ENCODE assay signal across 10 cellular contexts in genomic region chr19:29285878-29286277, GRCh38.
DNase-seq lines count a peak whose midpoint lies in the region; ATAC-seq, FAIRE-seq and TF ChIP-seq lines count a peak whose summit lies in the region.
"Had no signal": no experiment of that assay in that cellular context is flagged by ENCODE, and none has a peak within 500 bp of the region (broad histone marks: within the 10 kb centered on the region; RNA-seq: fewer than 3 reads in every experiment).

No MANE protein-coding gene starts in this region.

- no peak overlapping the region for H2BK12ac ChIP-seq in neuronal stem cell (ENCODE audit: low read length)

- no peaks in the 10 kb centered on the region for H4K20me1 ChIP-seq in K562 (replicated peaks; ENCODE audit: control insufficient read depth, insufficient read depth, low read length)

- H3K4me1 ChIP-seq in K562 (replicated peaks in 1 of 2; ENCODE audit: control insufficient read depth in 2 of 2, insufficient read depth in 2 of 2, low read length in 2 of 2) (no peaks in the 10 kb centered on the region), neuronal stem cell (ENCODE audit: control insufficient read depth in 2 of 2, insufficient read depth in 1 of 2, low read depth in 1 of 2, low read length in 2 of 2) (no peaks in the 10 kb centered on the region)
- H3K4me1 ChIP-seq: tibial nerve had no signal

- intact Hi-C loops in K562 (cut with micrococcal nuclease), result loop anchor here (2.0 kb wide), 1 partner anchor 243 kb away; no protein-coding TSS in a partner anchor

- peak; percentile 39 to 44 (median 42); a peak in 5 of 6 replicates for TF ChIP-seq CTCF in K562 (IDR thresholded peaks at IDR 0.05 in 2 of 3, conservative IDR thresholded peaks at IDR 0.05 in 1 of 3; ENCODE audit: insufficient read depth in 2 of 3, low read depth in 1 of 3, low read length in 3 of 3)

- no peak overlapping the region for H2AK5ac ChIP-seq in neuronal stem cell (ENCODE audit: low read depth, low read length)

- H3K4ac ChIP-seq in neuronal stem cell (ENCODE audit: low read length), result no peak overlapping the region

- H3K23ac ChIP-seq in neuronal stem cell (ENCODE audit: low read depth, low read length, poor library complexity), result no peak overlapping the region

- no TSS peak for BruUV-seq in K562 (replicated peaks; lab: Mats Ljungman, UMichigan)

- H2AFZ ChIP-seq in K562 (ENCODE audit: low read depth, low read length) (no peak overlapping the region), neuronal stem cell (ENCODE audit: low read length) (no peak overlapping the region)

- WGBS in K562 (ENCODE audit: insufficient coverage, low coverage, missing lambda C conversion rate), result 1% methylated on average over 6 of the region's 6 CpGs
- WGBS in neuronal stem cell (ENCODE audit: extremely low coverage in 2 of 2, insufficient read length in 2 of 2, insufficient replicate concordance in 1 of 2), 2 donors, result no CpG with 5 or more reads among the region's 6 CpGs

- H3K4me3 ChIP-seq in K562 (no peak overlapping the region), neuronal stem cell (ENCODE audit: low read length in 2 of 2) (no peak overlapping the region)
- H3K4me3 ChIP-seq: tibial nerve had no signal

- CTCF ChIA-PET in K562 (lab: Yijun Ruan, JAX; ENCODE audit: low intra/inter-chr PET ratio), result no interaction called here

- no peak overlapping the region for H3K27ac ChIP-seq in K562 (ENCODE audit: extremely low read depth, low read depth, low read length)
- H3K27ac ChIP-seq in neuronal stem cell (replicated peaks; ENCODE audit: low read length), result no peak overlapping the region
- H3K27ac ChIP-seq: tibial nerve had no signal

- H2BK120ac ChIP-seq in neuronal stem cell (ENCODE audit: low read depth, low read length), result no peak overlapping the region

- POLR2A ChIA-PET in K562 (lab: Yijun Ruan, JAX), result no interaction called here

- no peak overlapping the region for H4K91ac ChIP-seq in neuronal stem cell (ENCODE audit: low read depth, low read length, poor library complexity)

- in situ Hi-C loops in K562 (cut with MboI), result no loop called here

- H3K27me3 ChIP-seq in K562 (ENCODE audit: control insufficient read depth in 2 of 2, insufficient read depth in 2 of 2, low read length in 2 of 2) (peaks cover 3 to 8% of the 10 kb centered on the region in 2 experiments; a peak in 3 of 5 replicates), neuronal stem cell (ENCODE audit: control insufficient read depth in 3 of 3, insufficient read depth in 3 of 3, low read depth in 1 of 3, low read length in 3 of 3) (no peaks in the 10 kb centered on the region)
- H3K27me3 ChIP-seq: tibial nerve had no signal

- ATAC-seq in K562 (peak; percentile 86), HG02678 (IDR thresholded peaks at IDR 0.05; ENCODE audit: unreplicated experiment) (no peak)

- H2BK15ac ChIP-seq in neuronal stem cell (ENCODE audit: low read length), result no peak overlapping the region

- TF ChIP-seq RAD21 in K562 (CRISPR knock-in tag; conservative IDR thresholded peaks at IDR 0.05 in 1 of 2, IDR thresholded peaks at IDR 0.05 in 1 of 2), result peak in 1 of 2 experiments; percentile 52; a peak in 2 of 4 replicates

- DNase-seq in NCI-H1417 (lab: John Stamatoyannopoulos, UW) (peak in 2 of 3 experiments; percentile 40 to 47), NCI-H1417 treated with DMSO at 0.1 percent for 48 hours (lab: John Stamatoyannopoulos, UW) (no peak), HT1080 (ENCODE audit: low read depth) (peak; percentile 74), K562 (ENCODE audit: extremely low read depth in 1 of 4, low spot score in 3 of 4) (peak; percentile 16 to 35 (median 22)), neuronal stem cell (ENCODE audit: low spot score) (peak; percentile 51), NCI-H446 (lab: John Stamatoyannopoulos, UW) (no peak), hepatic stellate cell (ENCODE audit: low spot score) (no peak)
- DNase-seq: NCI-H2029 had no signal

- H2BK5ac ChIP-seq in neuronal stem cell (ENCODE audit: low read length), result no peak overlapping the region

- no peak for TF ChIP-seq EP300 in K562 (IDR thresholded peaks at IDR 0.05; ENCODE audit: low read length)

- no peak overlapping the region for H3K18ac ChIP-seq in neuronal stem cell (ENCODE audit: low read length)

- H3K9me3 ChIP-seq in K562 (replicated peaks; ENCODE audit: control insufficient read depth, insufficient read depth, low read depth, low read length), result no peaks in the 10 kb centered on the region
- H3K9me3 ChIP-seq in neuronal stem cell (replicated peaks in 1 of 2; ENCODE audit: control insufficient read depth in 2 of 2, insufficient read depth in 1 of 2, low read depth in 1 of 2, low read length in 2 of 2), result no peaks in the 10 kb centered on the region
- H3K9me3 ChIP-seq: tibial nerve had no signal

- H3K14ac ChIP-seq in neuronal stem cell (ENCODE audit: low read length), result no peak overlapping the region

- H3K9ac ChIP-seq in K562 (ENCODE audit: insufficient read depth in 1 of 2, low read depth in 2 of 2, low read length in 2 of 2), result no peak overlapping the region
- no peak overlapping the region for H3K9ac ChIP-seq in neuronal stem cell (ENCODE audit: low read depth, low read length, poor library complexity)

- no peaks in the 10 kb centered on the region for H3K79me2 ChIP-seq in K562 (ENCODE audit: control insufficient read depth, insufficient read depth, low read length)

- H4K8ac ChIP-seq in neuronal stem cell (ENCODE audit: low read depth, low read length), result no peak overlapping the region

- no peaks in the 10 kb centered on the region for H3K9me1 ChIP-seq in K562 (ENCODE audit: control insufficient read depth, insufficient read depth, low read length)

- no peak for FAIRE-seq in K562 (lab: Jason Lieb, UNC)

- no peak for TF ChIP-seq POLR2A in K562 (conservative IDR thresholded peaks at IDR 0.05)

- no peaks in the 10 kb centered on the region for H3K79me1 ChIP-seq in neuronal stem cell (ENCODE audit: low read depth, low read length)

- H3K4me2 ChIP-seq in K562 (ENCODE audit: insufficient read depth, low read length) (no peak overlapping the region), neuronal stem cell (ENCODE audit: insufficient read depth, low read length, poor library complexity, severe bottlenecking) (no peak overlapping the region)

- H3K36me3 ChIP-seq in K562 (ENCODE audit: control insufficient read depth, insufficient read depth, low read length) (no peaks in the 10 kb centered on the region), neuronal stem cell (replicated peaks in 1 of 2; ENCODE audit: control insufficient read depth in 2 of 2, insufficient read depth in 2 of 2, low read length in 2 of 2) (no peaks in the 10 kb centered on the region)
- H3K36me3 ChIP-seq: tibial nerve had no signal

TF ChIP-seq in K562, 482 proteins besides CTCF, POLR2A, EP300 and RAD21:
- 0 out of 2 replicates have a peak, but pooled peaks have one; percentile 28 for TF ChIP-seq SMC3 (conservative IDR thresholded peaks at IDR 0.05; ENCODE audit: insufficient read depth, low read depth, low read length)
- no peak for TF ChIP-seq ZNF143 (CRISPR knock-in tag; IDR thresholded peaks at IDR 0.05)
- TF ChIP-seq PHB2 (IDR thresholded peaks at IDR 0.05; ENCODE audit: low read depth), result no peak
- TF ChIP-seq ZNF174 (CRISPR knock-in tag; IDR thresholded peaks at IDR 0.05), result no peak

Comparison
In these comparisons a context has a peak if more than half of its experiments do, and no peak if none do; other contexts are left out.
1. DNase-seq: peak in NCI-H1417 (2 of 3), HT1080 (single experiment), K562 (4 of 4) and neuronal stem cell (single experiment); none in NCI-H1417 treated with DMSO at 0.1 percent for 48 hours (single experiment), NCI-H446 (0 of 2) and hepatic stellate cell (single experiment).